Comparison of ENCODE assay signal across 8 cellular contexts in genomic region chr2:118371500-118371899, GRCh38.
DNase-seq lines count a peak whose midpoint lies in the region; ATAC-seq and TF ChIP-seq lines count a peak whose summit lies in the region.

No MANE protein-coding gene starts in this region.

- whole genome bisulfite sequencing in endodermal cell (ENCODE audit: insufficient coverage in 1 of 2, insufficient read length in 1 of 2), 2 experiments, result 5 to 8% methylated on average over 4 to 6 of the region's 6 CpGs
- 16 to 38% (median 22%) methylated on average over 6 of the region's 6 CpGs for WGBS in stomach, 5 donors

- H3K27me3 Mint-ChIP-seq in endodermal cell (ENCODE audit: insufficient read depth), result peaks cover 11% of the 10 kb centered on the region
- peaks cover 19% of the 10 kb centered on the region for H3K27me3 Mint-ChIP-seq in activated T-cell treated with anti-CD3 and anti-CD28 coated beads, Interleukin-2, amount 50 U/mL, for 4 hours (ENCODE audit: low read depth)

- peak; percentile 24 to 43 for DNase-seq in AML-193 (lab: John Stamatoyannopoulos, UW)
- DNase-seq in NCI-H1105 treated with DMSO at 0.1 percent for 48 hours (lab: John Stamatoyannopoulos, UW), result peak; percentile 20
- peak; percentile 90 for DNase-seq in endodermal cell
- DNase-seq in renal cortical epithelial cell (ENCODE audit: low read depth), result peak; percentile 29
- DNase-seq in activated T-cell treated with anti-CD3 and anti-CD28 coated beads, Interleukin-2, amount 50 U/mL, for 4 hours, result no peak
- no peak for DNase-seq in stomach

- peaks cover 28% of the 10 kb centered on the region for H3K4me1 Mint-ChIP-seq in endodermal cell
- H3K4me1 Mint-ChIP-seq in activated T-cell treated with anti-CD3 and anti-CD28 coated beads, Interleukin-2, amount 50 U/mL, for 4 hours (ENCODE audit: low read depth), result no peaks in the 10 kb centered on the region

- TF ChIP-seq POLR2A in stomach (IDR thresholded peaks at IDR 0.05), result no peak

- H3K27ac ChIP-seq in endodermal cell (ENCODE audit: low read depth, low read length) (no peak overlapping the region), stomach (no peak overlapping the region)

- no peak overlapping the region for H3K4me3 Mint-ChIP-seq in endodermal cell
- H3K4me3 Mint-ChIP-seq in activated T-cell treated with anti-CD3 and anti-CD28 coated beads, Interleukin-2, amount 50 U/mL, for 4 hours, result no peak overlapping the region

- no peaks in the 10 kb centered on the region for H3K9me3 Mint-ChIP-seq in endodermal cell
- H3K9me3 Mint-ChIP-seq in activated T-cell treated with anti-CD3 and anti-CD28 coated beads, Interleukin-2, amount 50 U/mL, for 4 hours, result no peaks in the 10 kb centered on the region

- TF ChIP-seq CTCF in endodermal cell (conservative IDR thresholded peaks at IDR 0.05) (peak; percentile 87), stomach (IDR thresholded peaks at IDR 0.05) (no peak)

- no peak overlapping the region for H3K9ac ChIP-seq in endodermal cell (ENCODE audit: extremely low read depth, low read length, poor library complexity, severe bottlenecking)

- ATAC-seq in GM18873 (IDR thresholded peaks at IDR 0.05; ENCODE audit: low FRiP score, unreplicated experiment) (peak; percentile 49), GM18517 (IDR thresholded peaks at IDR 0.05; ENCODE audit: unreplicated experiment) (no peak)
- ATAC-seq in activated T-cell treated with anti-CD3 and anti-CD28 coated beads, Interleukin-2, amount 50 U/mL, for 4 hours, result no peak

- no peaks in the 10 kb centered on the region for H3K36me3 Mint-ChIP-seq in endodermal cell (ENCODE audit: low read depth)
- H3K36me3 Mint-ChIP-seq in activated T-cell treated with anti-CD3 and anti-CD28 coated beads, Interleukin-2, amount 50 U/mL, for 4 hours (ENCODE audit: insufficient read depth), result no peaks in the 10 kb centered on the region

- no peak for TF ChIP-seq EP300 in stomach (IDR thresholded peaks at IDR 0.05)

- no peak overlapping the region for H3K27ac Mint-ChIP-seq in endodermal cell

- H3K4me1 ChIP-seq in endodermal cell (ENCODE audit: control insufficient read depth, insufficient read depth, low read length) (peaks cover 10% of the 10 kb centered on the region), stomach (no peaks in the 10 kb centered on the region)

- H3K9me3 ChIP-seq in endodermal cell (ENCODE audit: control insufficient read depth, low read length) (no peaks in the 10 kb centered on the region), stomach (no peaks in the 10 kb centered on the region)

- H3K27me3 ChIP-seq in endodermal cell (ENCODE audit: control insufficient read depth, insufficient read depth, low read length, poor library complexity, severe bottlenecking), result peaks cover 7% of the 10 kb centered on the region
- H3K27me3 ChIP-seq in stomach, result peaks cover 0 to 6% (median 0%) of the 10 kb centered on the region in 3 donors

- H3K4me3 ChIP-seq in endodermal cell (ENCODE audit: low read length), result no peak overlapping the region
- H3K4me3 ChIP-seq in stomach, result no peak overlapping the region

- intact Hi-C loops in stomach (cut with DNase I; ENCODE audit: low total_unique reads), result no loop called here

- no peaks in the 10 kb centered on the region for H3K36me3 ChIP-seq in endodermal cell (ENCODE audit: control insufficient read depth, insufficient read depth, low read length)
- no peaks in the 10 kb centered on the region for H3K36me3 ChIP-seq in stomach

Comparison
In these comparisons a context has a peak if more than half of its experiments do, and no peak if none do; other contexts are left out.
1. DNase-seq: peak in AML-193 (2 of 2), NCI-H1105 treated with DMSO at 0.1 percent for 48 hours (single experiment), endodermal cell (single experiment) and renal cortical epithelial cell (single experiment); none in activated T-cell treated with anti-CD3 and anti-CD28 coated beads, Interleukin-2, amount 50 U/mL, for 4 hours (single experiment) and stomach (single experiment).